ENCODE assay signal across 19 cellular contexts in the genomic region with DNA sequence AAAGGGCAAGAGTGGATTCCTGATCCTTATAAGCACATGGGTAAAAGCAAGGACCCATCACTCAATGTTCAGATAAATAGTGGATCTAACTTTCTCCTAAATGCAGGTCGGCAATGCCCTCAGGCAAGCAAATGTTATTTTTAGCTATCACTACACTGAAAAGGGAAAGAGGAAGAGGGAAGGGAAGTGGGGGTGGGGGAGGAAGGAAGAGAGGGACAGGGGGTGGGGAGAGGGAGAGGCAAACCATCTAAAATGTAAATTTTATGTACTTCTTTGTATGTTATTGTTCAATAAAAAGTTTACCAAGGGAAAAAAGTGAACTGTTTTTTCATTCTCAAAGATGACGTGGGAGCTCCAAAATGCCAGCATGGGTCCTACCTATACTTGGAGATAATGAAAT. TPM values are rescaled to one million over a fixed set of nuclear protein-coding genes. Genes with fewer than 3 reads are reported as not detected.
DNase-seq lines count a peak whose midpoint lies in the region; ATAC-seq, FAIRE-seq and TF ChIP-seq lines count a peak whose summit lies in the region.
"Had no signal": no experiment of that assay in that cellular context is flagged by ENCODE, and none has a peak within 500 bp of the region (broad histone marks: within the 10 kb centered on the region; RNA-seq: fewer than 3 reads in every experiment).

No MANE protein-coding gene starts in this region.

- H3K36me3 ChIP-seq in cardiac muscle cell (no peaks in the 10 kb centered on the region), K562 (ENCODE audit: control insufficient read depth, insufficient read depth, low read length) (no peaks in the 10 kb centered on the region), skeletal muscle tissue (ENCODE audit: control insufficient read depth in 3 of 3, insufficient read depth in 3 of 3, low read length in 3 of 3) (no peaks in the 10 kb centered on the region)
- H3K36me3 ChIP-seq: esophagus muscularis mucosa had no signal

- H2AFZ ChIP-seq in K562 (ENCODE audit: low read depth, low read length) = no peak overlapping the region

- FAIRE-seq in K562 (lab: Jason Lieb, UNC) = no peak

- ATAC-seq in Right ventricle myocardium inferior = no peak
- ATAC-seq in K562 = no peak
- ATAC-seq: activated CD8-positive, alpha-beta T cell treated with anti-CD3 and anti-CD28 coated beads for 36 hours; activated naive CD4-positive, alpha-beta T cell treated with anti-CD3 and anti-CD28 coated beads, Interleukin-2, amount 50 U/mL, for 72 hours; CD8-positive, alpha-beta T cell had no signal

- H3K27ac ChIP-seq in cardiac muscle cell (peak overlapping the region; percentile 88), K562 (ENCODE audit: extremely low read depth, low read depth, low read length) (no peak overlapping the region), skeletal muscle tissue (ENCODE audit: low read depth, low read length) (no peak overlapping the region)
- H3K27ac ChIP-seq: esophagus muscularis mucosa had no signal

- in situ Hi-C loops in K562 (cut with MboI) = no loop called here

- H3K9me3 ChIP-seq in cardiac muscle cell (ENCODE audit: low read depth) = no peaks in the 10 kb centered on the region
- H3K9me3 ChIP-seq in K562 (replicated peaks; ENCODE audit: control insufficient read depth, insufficient read depth, low read depth, low read length) = no peaks in the 10 kb centered on the region
- H3K9me3 ChIP-seq in skeletal muscle tissue (ENCODE audit: control insufficient read depth in 3 of 3, low read length in 3 of 3) = no peaks in the 10 kb centered on the region
- H3K9me3 ChIP-seq: esophagus muscularis mucosa had no signal

- H4K20me1 ChIP-seq in K562 (replicated peaks; ENCODE audit: control insufficient read depth, insufficient read depth, low read length) = peaks cover 13% of the 10 kb centered on the region; the same call in 1 of the 2 replicates

- CTCF ChIA-PET in K562 (lab: Yijun Ruan, JAX; ENCODE audit: low intra/inter-chr PET ratio) = no interaction called here

- intact Hi-C loops in Right ventricle myocardium inferior (cut with DNase I) = no loop called here
- intact Hi-C loops in K562 (cut with micrococcal nuclease) = no loop called here

- no peak for TF ChIP-seq EP300 in K562 (IDR thresholded peaks at IDR 0.05; ENCODE audit: low read length)

- H3K27me3 ChIP-seq in cardiac muscle cell = no peaks in the 10 kb centered on the region
- H3K27me3 ChIP-seq in K562 (ENCODE audit: control insufficient read depth in 2 of 2, insufficient read depth in 2 of 2, low read length in 2 of 2) = no peaks in the 10 kb centered on the region
- H3K27me3 ChIP-seq in skeletal muscle tissue (ENCODE audit: control insufficient read depth in 3 of 3, insufficient read depth in 3 of 3, low read length in 3 of 3) = no peaks in the 10 kb centered on the region
- H3K27me3 ChIP-seq: esophagus muscularis mucosa had no signal

- H3K4me2 ChIP-seq in K562 (ENCODE audit: insufficient read depth, low read length) = peak overlapping the region; percentile 33; the same call in 1 of the 2 replicates

- 33% methylated on average over 2 of the region's 2 CpGs for WGBS in K562 (ENCODE audit: insufficient coverage, low coverage, missing lambda C conversion rate)

- no peak overlapping the region for H3K9ac ChIP-seq in K562 (ENCODE audit: insufficient read depth in 1 of 2, low read depth in 2 of 2, low read length in 2 of 2)
- H3K9ac ChIP-seq in skeletal muscle tissue (ENCODE audit: low read depth in 1 of 3, low read length in 3 of 3) = peak overlapping the region in 2 of 3 donors; percentile 36 to 42

- POLR2A ChIA-PET in K562 (lab: Yijun Ruan, JAX) = interaction anchor here (0.7 to 1.1 kb wide), 3 partner anchors 12 to 258 kb away, joined by 3 to 5 read pairs (median 3); no protein-coding TSS in a partner anchor

- no peak overlapping the region for H3K4me3 ChIP-seq in cardiac muscle cell
- H3K4me3 ChIP-seq in K562 = no peak overlapping the region
- peak overlapping the region in 1 of 3 donors; percentile 24 for H3K4me3 ChIP-seq in skeletal muscle tissue (ENCODE audit: low read length in 3 of 3)
- H3K4me3 ChIP-seq: esophagus muscularis mucosa, lung had no signal

- BruUV-seq in K562 (replicated peaks; lab: Mats Ljungman, UMichigan) = no TSS peak

- peaks cover 3% of the 10 kb centered on the region for H3K9me1 ChIP-seq in K562 (ENCODE audit: control insufficient read depth, insufficient read depth, low read length)

- TF ChIP-seq RAD21 in K562 (CRISPR knock-in tag; conservative IDR thresholded peaks at IDR 0.05 in 1 of 2, IDR thresholded peaks at IDR 0.05 in 1 of 2) = no peak

- peaks cover 84% of the 10 kb centered on the region for H3K79me2 ChIP-seq in K562 (ENCODE audit: control insufficient read depth, insufficient read depth, low read length)

- TF ChIP-seq CTCF in cardiac muscle cell (IDR thresholded peaks at IDR 0.05; ENCODE audit: low read depth, low read length) = no peak
- no peak for TF ChIP-seq CTCF in K562 (IDR thresholded peaks at IDR 0.05 in 2 of 3, conservative IDR thresholded peaks at IDR 0.05 in 1 of 3; ENCODE audit: insufficient read depth in 2 of 3, low read depth in 1 of 3, low read length in 3 of 3)

- peak in 1 of 2 donors; percentile 9 for DNase-seq in cardiac muscle cell (ENCODE audit: low read depth in 1 of 2, low spot score in 1 of 2)
- no peak for DNase-seq in Right ventricle myocardium inferior (ENCODE audit: missing footprints)
- peak; percentile 10 for DNase-seq in NCI-H69 (lab: John Stamatoyannopoulos, UW)
- DNase-seq in K562 (ENCODE audit: extremely low read depth in 1 of 4, low spot score in 3 of 4) = peak in 1 of 4 experiments; percentile 25
- DNase-seq in iPS-NIHi11 (ENCODE audit: low spot score) = no peak
- no peak for DNase-seq in effector CD8-positive, alpha-beta T cell (lab: John Stamatoyannopoulos, UW)
- no peak for DNase-seq in NCI-H526 (lab: John Stamatoyannopoulos, UW)
- DNase-seq: activated CD4-positive, CD25-positive, alpha-beta regulatory T cell; activated CD8-positive, alpha-beta T cell treated with anti-CD3 and anti-CD28 coated beads for 36 hours; activated T-cell treated with anti-CD3 and anti-CD28 coated beads, Interleukin-2, amount 50 U/mL, for 48 hours; CD8-positive, alpha-beta T cell; DMS79 treated with DMSO at 0.1 percent for 48 hours; immature natural killer cell; NCI-H187; NCI-H226 had no signal

- TF ChIP-seq POLR2A in K562 (conservative IDR thresholded peaks at IDR 0.05) = no peak

- H3K4me1 ChIP-seq in cardiac muscle cell (ENCODE audit: low read depth) (peaks cover 39% of the 10 kb centered on the region), K562 (replicated peaks in 1 of 2; ENCODE audit: control insufficient read depth in 2 of 2, insufficient read depth in 2 of 2, low read length in 2 of 2) (peaks cover 0 to 20% of the 10 kb centered on the region in 2 experiments; a peak in 2 of 5 replicates), skeletal muscle tissue (ENCODE audit: control insufficient read depth in 3 of 3, insufficient read depth in 3 of 3, low read length in 3 of 3) (peaks cover 26 to 32% (median 30%) of the 10 kb centered on the region in 3 donors)

TF ChIP-seq in K562, 482 proteins besides CTCF, POLR2A, EP300 and RAD21:
- peak; percentile 70; the same call in 1 of the 2 replicates for TF ChIP-seq SPI1 (IDR thresholded peaks at IDR 0.05; ENCODE audit: borderline replicate concordance, low read depth, low read length)
- TF ChIP-seq TAL1 (IDR thresholded peaks at IDR 0.05) = no peak
- no peak for TF ChIP-seq PYGO2 (tag; IDR thresholded peaks at IDR 0.05)
- TF ChIP-seq MECOM (CRISPR knock-in tag; IDR thresholded peaks at IDR 0.05) = no peak
- TF ChIP-seq, protein P1, sequence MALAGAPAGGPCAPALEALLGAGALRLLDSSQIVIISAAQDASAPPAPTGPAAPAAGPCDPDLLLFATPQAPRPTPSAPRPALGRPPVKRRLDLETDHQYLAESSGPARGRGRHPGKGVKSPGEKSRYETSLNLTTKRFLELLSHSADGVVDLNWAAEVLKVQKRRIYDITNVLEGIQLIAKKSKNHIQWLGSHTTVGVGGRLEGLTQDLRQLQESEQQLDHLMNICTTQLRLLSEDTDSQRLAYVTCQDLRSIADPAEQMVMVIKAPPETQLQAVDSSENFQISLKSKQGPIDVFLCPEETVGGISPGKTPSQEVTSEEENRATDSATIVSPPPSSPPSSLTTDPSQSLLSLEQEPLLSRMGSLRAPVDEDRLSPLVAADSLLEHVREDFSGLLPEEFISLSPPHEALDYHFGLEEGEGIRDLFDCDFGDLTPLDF (CRISPR knock-in tag; IDR thresholded peaks at IDR 0.05) = no peak
- no peak for TF ChIP-seq ZEB2 (IDR thresholded peaks at IDR 0.05)
- peak; percentile 42; the same call in 1 of the 2 replicates for TF ChIP-seq MEF2A (IDR thresholded peaks at IDR 0.05; ENCODE audit: control insufficient read depth, low read depth, low read length)

RNA-seq across cellular contexts. Expression of a gene that starts 44.2 kb away (rescaled TPM):
- 29.3 and 61.9 TPM in 2 replicates for total RNA-seq in cardiac muscle cell
- 56.3 and 75.5 TPM in 2 replicates for polyA plus RNA-seq in cardiac muscle cell
- 33.0 TPM for total RNA-seq in Right ventricle myocardium inferior
- total RNA-seq in K562 (2011; cell fraction: chromatin; rRNA removed; ENCODE audit: low replicate concordance) = 59.5 and 192 TPM in 2 replicates
- 37.7 and 41.8 TPM in 2 replicates for total RNA-seq in K562 (2011; cell fraction: nucleolus; rRNA removed)
- 62.7 and 85.0 TPM in 2 replicates for total RNA-seq in K562 (2011; cell fraction: nucleoplasm; rRNA removed)
- 12.8 and 13.3 TPM in 2 replicates for total RNA-seq in K562 (2014; rRNA removed)
- 24.2 and 31.3 TPM in 2 replicates for total RNA-seq in K562 (2014; rRNA removed; fragmentation: Illumina TruSeq; extraction: Trizol)
- 18.9 and 21.6 TPM in 2 replicates for total RNA-seq in K562 (2015; rRNA removed; fragmentation: Illumina TruSeq; extraction: Trizol)
- 19.8 and 22.5 TPM in 2 replicates for total RNA-seq in K562 (2021)
- 15.0 and 16.4 TPM in 2 replicates for polyA plus RNA-seq in K562 (2011; rRNA removed)
- 4.9 and 9.2 TPM in 2 replicates for polyA plus RNA-seq in K562 (2011; cell fraction: cytosol; rRNA removed)
- 81.7 and 82.2 TPM in 2 replicates for polyA plus RNA-seq in K562 (2011; cell fraction: nucleus; rRNA removed)
- polyA plus RNA-seq in K562 (2012) = 7.4 and 11.0 TPM in 2 replicates
- polyA plus RNA-seq in K562 (2014; fragmentation: Illumina TruSeq; extraction: Trizol) = 10.8 and 11.4 TPM in 2 replicates
- 10 to 100 TPM in 1 of 2 experiments, 1 to 10 TPM in 1; 3.9 to 10.9 TPM for polyA plus RNA-seq in K562 (2014; fragmentation: Nextera tagmentation; extraction: Ambion mirVana)
- 8.5 and 9.0 TPM in 2 replicates for polyA plus RNA-seq in K562 (2014; rRNA removed)
- polyA minus RNA-seq in K562 (2011; rRNA and poly(A)+ RNA removed) = 61.9 and 104 TPM in 2 replicates
- 13.1 and 16.2 TPM in 2 replicates for polyA minus RNA-seq in K562 (2011; cell fraction: cytosol; rRNA and poly(A)+ RNA removed)
- polyA minus RNA-seq in K562 (2011; cell fraction: nucleus; rRNA and poly(A)+ RNA removed) = 78.5 and 164 TPM in 2 replicates
- total RNA-seq in skeletal muscle tissue = 45.9 TPM

Comparison
In these comparisons a context has a peak if more than half of its experiments do, and no peak if none do; other contexts are left out.
1. H3K9ac ChIP-seq: peak in skeletal muscle tissue (2 of 3); none in K562 (0 of 2).